ENCODE assay signal across 9 cellular contexts in genomic region chr2:10935953-10936942, GRCh38. TPM values are rescaled to one million over a fixed set of nuclear protein-coding genes. Genes with fewer than 3 reads are reported as not detected.
DNase-seq lines count a peak whose midpoint lies in the region; ATAC-seq, FAIRE-seq and TF ChIP-seq lines count a peak whose summit lies in the region.
"Had no signal": no experiment of that assay in that cellular context is flagged by ENCODE, and none has a peak within 500 bp of the region (broad histone marks: within the 10 kb centered on the region; RNA-seq: fewer than 3 reads in every experiment).

No MANE protein-coding gene starts in this region.

- H3K4me3 Mint-ChIP-seq in astrocyte (ENCODE audit: unreplicated experiment), result no peak overlapping the region
- H3K4me3 Mint-ChIP-seq in naive thymus-derived CD8-positive, alpha-beta T cell, result no peak overlapping the region
- no peak overlapping the region for H3K4me3 Mint-ChIP-seq in CD8-positive, alpha-beta T cell

- peaks cover 5% of the 10 kb centered on the region for H3K27me3 Mint-ChIP-seq in astrocyte (ENCODE audit: low read depth, unreplicated experiment)
- peaks cover 0 to 24% (median 8%) of the 10 kb centered on the region in 5 donors for H3K27me3 Mint-ChIP-seq in naive thymus-derived CD8-positive, alpha-beta T cell
- peaks cover 11% of the 10 kb centered on the region for H3K27me3 Mint-ChIP-seq in CD8-positive, alpha-beta T cell (ENCODE audit: low read depth)

- FAIRE-seq in astrocyte (lab: Jason Lieb, UNC), result peak; percentile 93

- H2AFZ ChIP-seq in astrocyte (ENCODE audit: low read depth, low read length), result no peak overlapping the region

- peaks cover 22% of the 10 kb centered on the region for H3K9me3 Mint-ChIP-seq in astrocyte (ENCODE audit: unreplicated experiment)
- peaks cover 4 to 29% (median 14%) of the 10 kb centered on the region in 9 donors for H3K9me3 Mint-ChIP-seq in naive thymus-derived CD8-positive, alpha-beta T cell
- peaks cover 11% of the 10 kb centered on the region for H3K9me3 Mint-ChIP-seq in CD8-positive, alpha-beta T cell

- H4K20me1 ChIP-seq in astrocyte (ENCODE audit: insufficient read depth, low read length), result no peaks in the 10 kb centered on the region

- DNase-seq in COLO668 (lab: John Stamatoyannopoulos, UW; ENCODE audit: unreplicated experiment) (peak; percentile 53), astrocyte (ENCODE audit: low read depth) (peak; percentile 99), kidney tubule cell (ENCODE audit: low spot score) (peak; percentile 99)
- no peak for DNase-seq in naive thymus-derived CD8-positive, alpha-beta T cell
- DNase-seq in stimulated activated CD4-positive, alpha-beta T cell treated with anti-CD3 and anti-CD28 coated beads, Interleukin-15, amount 100 ng/mL, for 24 hours, result no peak
- no peak for DNase-seq in CD8-positive, alpha-beta T cell

- intact Hi-C loops in CD8-positive, alpha-beta T cell (cut with DNase I, micrococcal nuclease), result no loop called here

- CTCF ChIA-PET in CD8-positive, alpha-beta T cell (lab: Charles Lee), result no interaction called here

- no peaks in the 10 kb centered on the region for H3K36me3 Mint-ChIP-seq in astrocyte (ENCODE audit: low read depth, unreplicated experiment)
- H3K36me3 Mint-ChIP-seq in naive thymus-derived CD8-positive, alpha-beta T cell, result peaks cover 0 to 12% (median 4%) of the 10 kb centered on the region in 3 donors
- H3K36me3 Mint-ChIP-seq in CD8-positive, alpha-beta T cell, result no peaks in the 10 kb centered on the region
- H3K36me3 Mint-ChIP-seq: IgD-negative memory B cell had no signal

- no peak for TF ChIP-seq CTCF in astrocyte (IDR thresholded peaks at IDR 0.05; ENCODE audit: insufficient read depth, low read depth, low read length)
- no peak for TF ChIP-seq CTCF in CD8-positive, alpha-beta T cell (IDR thresholded peaks at IDR 0.05)

- peak overlapping the region; percentile 66 for H3K4me2 ChIP-seq in astrocyte (ENCODE audit: low read length)

- no peak for ATAC-seq in naive thymus-derived CD8-positive, alpha-beta T cell
- ATAC-seq in HG02981 (IDR thresholded peaks at IDR 0.05; ENCODE audit: unreplicated experiment), result no peak
- no peak for ATAC-seq in CD8-positive, alpha-beta T cell

- POLR2A ChIA-PET in naive thymus-derived CD8-positive, alpha-beta T cell (lab: Charles Lee), result no interaction called here
- POLR2A ChIA-PET in CD8-positive, alpha-beta T cell (lab: Charles Lee), result no interaction called here

- H3K36me3 ChIP-seq in HUES6 (ENCODE audit: control insufficient read depth, insufficient read depth, low read length) (no peaks in the 10 kb centered on the region), astrocyte (ENCODE audit: insufficient read depth, low read length) (no peaks in the 10 kb centered on the region)
- H3K36me3 ChIP-seq in CD8-positive, alpha-beta T cell (ENCODE audit: insufficient read depth, low read length), result no peaks in the 10 kb centered on the region

- H3K27ac ChIP-seq in HUES6 (ENCODE audit: low read depth, low read length), result 0 out of 2 replicates have a peak overlapping the region, but pooled peaks have one; percentile 20
- H3K27ac ChIP-seq in astrocyte (ENCODE audit: low read depth, low read length), result peak overlapping the region; percentile 95
- H3K27ac ChIP-seq in CD8-positive, alpha-beta T cell (ENCODE audit: low read depth, low read length), result no peak overlapping the region

- H3K4me3 ChIP-seq in HUES6 (ENCODE audit: low read depth, low read length) (no peak overlapping the region), astrocyte (ENCODE audit: insufficient read depth, low read depth, low read length) (no peak overlapping the region)
- no peak overlapping the region for H3K4me3 ChIP-seq in CD8-positive, alpha-beta T cell (ENCODE audit: low read depth, low read length)

- H3K27ac Mint-ChIP-seq in astrocyte (ENCODE audit: unreplicated experiment), result peak overlapping the region; percentile 82
- peak overlapping the region in 1 of 10 donors; percentile 48 for H3K27ac Mint-ChIP-seq in naive thymus-derived CD8-positive, alpha-beta T cell
- no peak overlapping the region for H3K27ac Mint-ChIP-seq in CD8-positive, alpha-beta T cell

- peaks cover 20% of the 10 kb centered on the region for H3K4me1 Mint-ChIP-seq in astrocyte (ENCODE audit: low read depth, unreplicated experiment)
- no peaks in the 10 kb centered on the region for H3K4me1 Mint-ChIP-seq in naive thymus-derived CD8-positive, alpha-beta T cell
- H3K4me1 Mint-ChIP-seq in CD8-positive, alpha-beta T cell (ENCODE audit: low read depth), result no peaks in the 10 kb centered on the region
- H3K4me1 Mint-ChIP-seq: IgD-negative memory B cell had no signal

- H3K27me3 ChIP-seq in HUES6 (ENCODE audit: control insufficient read depth, insufficient read depth, low read length) (no peaks in the 10 kb centered on the region), astrocyte (ENCODE audit: insufficient read depth, low read length) (no peaks in the 10 kb centered on the region)
- H3K27me3 ChIP-seq in CD8-positive, alpha-beta T cell (ENCODE audit: insufficient read depth, low read length), result no peaks in the 10 kb centered on the region

- H3K79me2 ChIP-seq in astrocyte (ENCODE audit: insufficient read depth, low read length), result no peaks in the 10 kb centered on the region

- peaks cover 26% of the 10 kb centered on the region for H3K9me3 ChIP-seq in HUES6 (ENCODE audit: control insufficient read depth, insufficient read depth, low read depth, low read length)
- peaks cover 5% of the 10 kb centered on the region for H3K9me3 ChIP-seq in astrocyte (ENCODE audit: insufficient read depth, low read depth, low read length)
- no peaks in the 10 kb centered on the region for H3K9me3 ChIP-seq in CD8-positive, alpha-beta T cell (ENCODE audit: low read length)

- H3K4me1 ChIP-seq in HUES6 (ENCODE audit: control insufficient read depth, insufficient read depth, low read length), result peaks cover 14% of the 10 kb centered on the region
- H3K4me1 ChIP-seq in astrocyte (ENCODE audit: insufficient read depth, low read length), result peaks cover 45% of the 10 kb centered on the region
- H3K4me1 ChIP-seq in CD8-positive, alpha-beta T cell (ENCODE audit: insufficient read depth, low read length), result no peaks in the 10 kb centered on the region

- H3K9ac ChIP-seq in HUES6 (ENCODE audit: low read length) (peak overlapping the region; percentile 18), astrocyte (ENCODE audit: low read length) (peak overlapping the region; percentile 72)

RNA-seq across cellular contexts. Expression of gene KCNF1, which starts 24.5 kb away (rescaled TPM):
- 0.19 and 1.6 TPM in 2 replicates for total RNA-seq in astrocyte
- total RNA-seq in naive thymus-derived CD8-positive, alpha-beta T cell, result not detected
- not detected for polyA plus RNA-seq in naive thymus-derived CD8-positive, alpha-beta T cell
- not detected for total RNA-seq in CD8-positive, alpha-beta T cell
- polyA plus RNA-seq: IgD-negative memory B cell had no signal

Comparison
In these comparisons a context has a peak if more than half of its experiments do, and no peak if none do; other contexts are left out.
1. DNase-seq: peak in COLO668 (single experiment), astrocyte (single experiment) and kidney tubule cell (single experiment); none in naive thymus-derived CD8-positive, alpha-beta T cell (0 of 10), stimulated activated CD4-positive, alpha-beta T cell treated with anti-CD3 and anti-CD28 coated beads, Interleukin-15, amount 100 ng/mL, for 24 hours (single experiment) and CD8-positive, alpha-beta T cell (0 of 7).